ENCODE assay signal across 15 cellular contexts in genomic region chr18:76963951-76964350, GRCh38.
DNase-seq lines count a peak whose midpoint lies in the region; ATAC-seq lines count a peak whose summit lies in the region.
"Had no signal": no experiment of that assay in that cellular context is flagged by ENCODE, and none has a peak within 500 bp of the region (broad histone marks: within the 10 kb centered on the region; RNA-seq: fewer than 3 reads in every experiment).

No MANE protein-coding gene starts in this region.

- ATAC-seq in GM18511 (IDR thresholded peaks at IDR 0.05; ENCODE audit: unreplicated experiment) (peak; percentile 54), GM21390 (IDR thresholded peaks at IDR 0.05; ENCODE audit: unreplicated experiment) (peak; percentile 60), HG03354 (IDR thresholded peaks at IDR 0.05; ENCODE audit: poor library complexity, severe bottlenecking, unreplicated experiment) (peak; percentile 38), memory B cell (ENCODE audit: low read depth) (peak; percentile 25)
- ATAC-seq: WTC11 had no signal

- peaks cover 30% of the 10 kb centered on the region for H3K4me1 Mint-ChIP-seq in memory B cell

- no peak overlapping the region for H3K27ac Mint-ChIP-seq in memory B cell
- H3K27ac Mint-ChIP-seq: H9, WTC11 had no signal

- H3K9me3 Mint-ChIP-seq in memory B cell: no peaks in the 10 kb centered on the region
- H3K9me3 Mint-ChIP-seq: WTC11 had no signal

- H3K4me3 Mint-ChIP-seq in memory B cell: peak overlapping the region; percentile 45
- H3K4me3 Mint-ChIP-seq: H9, WTC11 had no signal

- no peaks in the 10 kb centered on the region for H3K27me3 Mint-ChIP-seq in memory B cell

- H3K36me3 Mint-ChIP-seq in memory B cell: peaks cover 19% of the 10 kb centered on the region

- DNase-seq in memory B cell (ENCODE audit: low spot score in 2 of 2): peak in 1 of 2 donors; percentile 37
- DNase-seq in NCI-H345 (lab: John Stamatoyannopoulos, UW): no peak
- no peak for DNase-seq in NCI-H2196 treated with DMSO at 0.1 percent for 48 hours (lab: John Stamatoyannopoulos, UW; ENCODE audit: unreplicated experiment)
- no peak for DNase-seq in D341Med (ENCODE audit: low spot score)
- DNase-seq: activated naive CD4-positive, alpha-beta T cell treated with Interleukin-2 at 50 U/mL for 16 hours; DMS53; esophagus squamous epithelium; H9; NCI-H524 treated with DMSO at 0.1 percent for 48 hours; SHP77 treated with DMSO at 0.1 percent for 48 hours; stimulated activated CD4-positive, alpha-beta T cell treated with anti-CD3 and anti-CD28 coated beads, Interleukin-4, amount 100 ng/mL, for 4 hours had no signal
